ENCODE assay signal across 15 cellular contexts in genomic region chr18:45639424-45639823, GRCh38. TPM values are rescaled to one million over a fixed set of nuclear protein-coding genes. Genes with fewer than 3 reads are reported as not detected.
"Had no signal": no experiment of that assay in that cellular context is flagged by ENCODE, and none has a peak within 500 bp of the region (broad histone marks: within the 10 kb centered on the region; RNA-seq: fewer than 3 reads in every experiment).

No MANE protein-coding gene starts in this region.

- DNase-seq: activated CD4-positive, alpha-beta T cell treated with anti-CD3 and anti-CD28 coated beads, Interleukin-2, amount 10 ng/mL, durations not matched to agents 7 days and 5 days; activated CD4-positive, CD25-positive, alpha-beta regulatory T cell; activated CD8-positive, alpha-beta memory T cell treated with anti-CD3 and anti-CD28 coated beads for 24 hours; activated naive CD8-positive, alpha-beta T cell treated with anti-CD3 and anti-CD28 coated beads, Interleukin-2, amount 10 ng/mL, durations not matched to agents 7 days and 5 days; anterior cingulate cortex; effector memory CD4-positive, alpha-beta T cell; midbrain; stimulated activated naive CD8-positive, alpha-beta T cell treated with anti-CD3 and anti-CD28 coated beads, Interleukin-15, Interleukin-2, amounts not matched to agents 100 U/mL and 50 U/mL, for 24 hours; SW 1271 had no signal

- ATAC-seq: stimulated activated naive CD8-positive, alpha-beta T cell treated with anti-CD3 and anti-CD28 coated beads, Interleukin-15, Interleukin-2, amounts not matched to agents 100 U/mL and 50 U/mL, for 24 hours had no signal

- H3K4me3 ChIP-seq: lung, prostate gland had no signal

- H3K4me1 ChIP-seq: prostate gland had no signal

- H3K9me3 ChIP-seq: prostate gland had no signal

- H3K36me3 ChIP-seq: prostate gland had no signal

RNA-seq across cellular contexts. Expression of gene SLC14A2, which starts 24.1 kb away (rescaled TPM):
- total RNA-seq: activated T-helper 1 cell treated with anti-CD3 and anti-CD28 coated beads, Interleukin-12 subunit alpha, Interleukin-12 subunit beta, Interleukin-2, Interleukin-4 antibody, amounts not matched to agents 30 ng/mL and 10 ng/mL and 1 ng/mL, durations not matched to agents 14 hours and 24 hours and 36 hours; myocyte had no signal
- polyA plus RNA-seq: neural cell, urinary bladder had no signal
